ENCODE assay signal across 14 cellular contexts in genomic region chr12:132276066-132276719, GRCh38. TPM values are rescaled to one million over a fixed set of nuclear protein-coding genes. Genes with fewer than 3 reads are reported as not detected.
DNase-seq lines count a peak whose midpoint lies in the region; ATAC-seq, FAIRE-seq and TF ChIP-seq lines count a peak whose summit lies in the region.
"Had no signal": no experiment of that assay in that cellular context is flagged by ENCODE, and none has a peak within 500 bp of the region (broad histone marks: within the 10 kb centered on the region; RNA-seq: fewer than 3 reads in every experiment).

No MANE protein-coding gene starts in this region.

- ATAC-seq in Right ventricle myocardium superior (ENCODE audit: poor library complexity) (no peak), left cardiac atrium (no peak), PC-3 (no peak), GM18870 (IDR thresholded peaks at IDR 0.05; ENCODE audit: unreplicated experiment) (no peak)
- ATAC-seq: HepG2 had no signal

- no peaks in the 10 kb centered on the region for H3K9me3 ChIP-seq in PC-3 (ENCODE audit: low read length)
- H3K9me3 ChIP-seq in kidney (ENCODE audit: control insufficient read depth in 1 of 2, low read length in 2 of 2): no peaks in the 10 kb centered on the region
- H3K9me3 ChIP-seq: BLaER1 treated with 17β-estradiol and CSF1 and Interleukin-3, amounts not matched to agents 10 nM and 100 nM had no signal

- H3K9me2 ChIP-seq in PC-3 (replicated peaks; ENCODE audit: low read length): no peaks in the 10 kb centered on the region

- H3K4me1 Mint-ChIP-seq in mesothelial cell of epicardium: peaks cover 17% of the 10 kb centered on the region

- CTCF ChIA-PET in PC-3 (lab: Charles Lee): no interaction called here

- no peak overlapping the region for H2AFZ ChIP-seq in PC-3 (ENCODE audit: low read length)

- peaks cover 15% of the 10 kb centered on the region; the same call in 1 of the 2 replicates for H3K4me1 ChIP-seq in PC-3 (ENCODE audit: insufficient read depth, low read length)
- peaks cover 15 to 29% of the 10 kb centered on the region in 2 donors for H3K4me1 ChIP-seq in kidney (ENCODE audit: control insufficient read depth in 1 of 2, insufficient read depth in 1 of 2, low read depth in 1 of 2, low read length in 2 of 2)

- H3K27ac Mint-ChIP-seq in mesothelial cell of epicardium: no peak overlapping the region
- H3K27ac Mint-ChIP-seq: CD4-positive, CD25-positive, alpha-beta regulatory T cell had no signal

- TF ChIP-seq CTCF in PC-3 (conservative IDR thresholded peaks at IDR 0.05; ENCODE audit: low read depth, low read length): no peak
- TF ChIP-seq CTCF in kidney (IDR thresholded peaks at IDR 0.05; ENCODE audit: borderline replicate concordance, extremely low read depth, insufficient read depth): no peak
- TF ChIP-seq CTCF in mesothelial cell of epicardium (IDR thresholded peaks at IDR 0.05; ENCODE audit: unreplicated experiment): no peak

- no peaks in the 10 kb centered on the region for H4K20me1 ChIP-seq in PC-3 (ENCODE audit: low read length)

- H3K4me3 Mint-ChIP-seq in mesothelial cell of epicardium: no peak overlapping the region
- H3K4me3 Mint-ChIP-seq: CD4-positive, CD25-positive, alpha-beta regulatory T cell had no signal

- H3K4me3 ChIP-seq in PC-3 (ENCODE audit: low read length) (no peak overlapping the region), kidney (ENCODE audit: low read length in 2 of 2) (no peak overlapping the region)
- H3K4me3 ChIP-seq: BLaER1 treated with 17β-estradiol and CSF1 and Interleukin-3, amounts not matched to agents 10 nM and 100 nM had no signal

- no peaks in the 10 kb centered on the region for H3K79me2 ChIP-seq in PC-3 (ENCODE audit: low read length)

- BruUV-seq in PC-3 (replicated peaks; lab: Mats Ljungman, UMichigan): no TSS peak

- no peak for FAIRE-seq in kidney (lab: Jason Lieb, UNC)
- FAIRE-seq: G401.6, GM12891, HepG2 had no signal

- no peaks in the 10 kb centered on the region for H3F3A ChIP-seq in PC-3 (ENCODE audit: low read length, unreplicated experiment)

- H3K36me3 ChIP-seq in PC-3 (ENCODE audit: low read depth, low read length): no peaks in the 10 kb centered on the region
- H3K36me3 ChIP-seq in kidney (ENCODE audit: control insufficient read depth in 1 of 2, insufficient read depth in 2 of 2, low read length in 2 of 2): no peaks in the 10 kb centered on the region
- H3K36me3 ChIP-seq: BLaER1 treated with 17β-estradiol and CSF1 and Interleukin-3, amounts not matched to agents 10 nM and 100 nM had no signal

- H3K27ac ChIP-seq in PC-3 (ENCODE audit: low read length) (no peak overlapping the region), kidney (ENCODE audit: low read depth in 2 of 2, low read length in 2 of 2) (no peak overlapping the region)
- H3K27ac ChIP-seq: BLaER1 treated with 17β-estradiol and CSF1 and Interleukin-3, amounts not matched to agents 10 nM and 100 nM had no signal

- peaks cover 10% of the 10 kb centered on the region for H3K27me3 ChIP-seq in PC-3 (ENCODE audit: low read length)

- no peaks in the 10 kb centered on the region for H3K36me3 Mint-ChIP-seq in mesothelial cell of epicardium
- H3K36me3 Mint-ChIP-seq: CD4-positive, CD25-positive, alpha-beta regulatory T cell had no signal

- H3K4me2 ChIP-seq in PC-3 (ENCODE audit: low read length): peak overlapping the region; percentile 79; the same call in 1 of the 2 replicates
- H3K4me2 ChIP-seq: BLaER1 treated with 17β-estradiol and CSF1 and Interleukin-3, amounts not matched to agents 10 nM and 100 nM had no signal

- intact Hi-C loops in Right ventricle myocardium superior (cut with DNase I): no loop called here
- intact Hi-C loops in left cardiac atrium (cut with DNase I): no loop called here
- intact Hi-C loops in PC-3 (cut with micrococcal nuclease): no loop called here
- intact Hi-C loops in kidney (cut with DNase I): no loop called here

- peak; percentile 24 for DNase-seq in Right ventricle myocardium superior
- no peak for DNase-seq in left cardiac atrium
- no peak for DNase-seq in PC-3
- DNase-seq in kidney: peak; percentile 61
- DNase-seq in retina: peak; percentile 70
- no peak for DNase-seq in mesothelial cell of epicardium (ENCODE audit: low spot score in 2 of 2, unreplicated experiment in 2 of 2)
- DNase-seq: 8988T; CD4-positive, CD25-positive, alpha-beta regulatory T cell; HCEC 1CT had no signal

- no peaks in the 10 kb centered on the region for H3K9me3 Mint-ChIP-seq in mesothelial cell of epicardium
- H3K9me3 Mint-ChIP-seq: CD4-positive, CD25-positive, alpha-beta regulatory T cell had no signal

- POLR2A ChIA-PET in PC-3 (lab: Charles Lee; ENCODE audit: unreplicated experiment): no interaction called here

- peaks cover 61% of the 10 kb centered on the region for H3K27me3 Mint-ChIP-seq in mesothelial cell of epicardium (ENCODE audit: low read depth)
- H3K27me3 Mint-ChIP-seq: CD4-positive, CD25-positive, alpha-beta regulatory T cell had no signal

- H3K9ac ChIP-seq in PC-3 (ENCODE audit: low read length) (no peak overlapping the region), kidney (ENCODE audit: low read length in 2 of 2) (no peak overlapping the region)
- H3K9ac ChIP-seq: BLaER1 treated with 17β-estradiol and CSF1 and Interleukin-3, amounts not matched to agents 10 nM and 100 nM had no signal

RNA-seq across cellular contexts. Expression of gene GALNT9, which starts 53.2 kb away (rescaled TPM):
- total RNA-seq in Right ventricle myocardium superior (not detected), left cardiac atrium (1 to 10 TPM; 2.6 to 2.7 TPM), PC-3 (2014; rRNA removed) (0.44 TPM in 1 of 2 replicates, not detected in the other), kidney (20.7 TPM), mesothelial cell of epicardium (3.5 to 4.8 TPM (median 3.7 TPM) in 3 replicates)
- 4.8 TPM for polyA plus RNA-seq in kidney (ENCODE audit: insufficient read depth, low read depth, low replicate concordance)
- polyA plus RNA-seq: HepG2 had no signal

Comparison
In these comparisons a context has a peak if more than half of its experiments do, and no peak if none do; other contexts are left out.
1. DNase-seq: peak in Right ventricle myocardium superior (single experiment), kidney (single experiment) and retina (single experiment); none in left cardiac atrium (single experiment), PC-3 (single experiment) and mesothelial cell of epicardium (0 of 2).